ENCODE assay signal across 11 cellular contexts in genomic region chrX:154083134-154083517, GRCh38. TPM values are rescaled to one million over a fixed set of nuclear protein-coding genes. Genes with fewer than 3 reads are reported as not detected.
DNase-seq lines count a peak whose midpoint lies in the region; ATAC-seq and TF ChIP-seq lines count a peak whose summit lies in the region.
"Had no signal": no experiment of that assay in that cellular context is flagged by ENCODE, and none has a peak within 500 bp of the region (broad histone marks: within the 10 kb centered on the region; RNA-seq: fewer than 3 reads in every experiment).

No MANE protein-coding gene starts in this region.

- no peaks in the 10 kb centered on the region for H3K9me3 ChIP-seq in heart left ventricle
- H3K9me3 ChIP-seq in right atrium auricular region, result no peaks in the 10 kb centered on the region
- no peaks in the 10 kb centered on the region for H3K9me3 ChIP-seq in adrenal gland (replicated peaks in 1 of 3)

- BruUV-seq in MCF 10A (replicated peaks; lab: Mats Ljungman, UMichigan), result no TSS peak

- peaks cover 9% of the 10 kb centered on the region for H3K36me3 Mint-ChIP-seq in memory B cell
- H3K36me3 Mint-ChIP-seq in MCF 10A (ENCODE audit: insufficient read depth, unreplicated experiment), result peaks cover 46% of the 10 kb centered on the region

- H3K9me3 Mint-ChIP-seq in memory B cell (no peaks in the 10 kb centered on the region), MCF 10A (ENCODE audit: unreplicated experiment) (no peaks in the 10 kb centered on the region)

- H3K4me3 ChIP-seq in heart left ventricle, result no peak overlapping the region
- no peak overlapping the region for H3K4me3 ChIP-seq in right atrium auricular region
- H3K4me3 ChIP-seq in adrenal gland, result no peak overlapping the region

- intact Hi-C loops in heart left ventricle (cut with DNase I) (no loop called here), adrenal gland (cut with DNase I) (no loop called here), MCF 10A (cut with micrococcal nuclease) (no loop called here)

- 33 to 56% (median 49%) methylated on average over 5 of the region's 5 CpGs for WGBS in heart left ventricle, 4 donors
- 41 to 56% (median 52%) methylated on average over 5 of the region's 5 CpGs for WGBS in adrenal gland, 4 donors

- CTCF ChIA-PET in MCF 10A (lab: Yijun Ruan, JAX), result interaction anchor here (0.6 to 1.0 kb wide), 2 partner anchors 57 to 61 kb away, joined by 3 read pairs; no protein-coding TSS in a partner anchor

- H3K27me3 ChIP-seq in heart left ventricle (peaks cover 0 to 23% (median 0%) of the 10 kb centered on the region in 9 donors), right atrium auricular region (no peaks in the 10 kb centered on the region), adrenal gland (peaks cover 5% of the 10 kb centered on the region)

- H3K4me1 ChIP-seq in heart left ventricle (peaks cover 0 to 44% (median 23%) of the 10 kb centered on the region in 12 donors), right atrium auricular region (peaks cover 0 to 21% of the 10 kb centered on the region in 2 donors), adrenal gland (replicated peaks in 1 of 2) (peaks cover 19 to 48% of the 10 kb centered on the region in 2 donors)

- H3K4me3 Mint-ChIP-seq in memory B cell (no peak overlapping the region), MCF 10A (ENCODE audit: unreplicated experiment) (no peak overlapping the region)

- H3K27ac ChIP-seq in heart left ventricle, result peak overlapping the region in 8 of 12 donors; percentile 22 to 52 (median 42)
- H3K27ac ChIP-seq in right atrium auricular region, result peak overlapping the region in 1 of 2 donors; percentile 39
- peak overlapping the region in 4 of 5 donors; percentile 5 to 72 (median 68) for H3K27ac ChIP-seq in adrenal gland

- H3K4me1 Mint-ChIP-seq in memory B cell, result peaks cover 15% of the 10 kb centered on the region
- H3K4me1 Mint-ChIP-seq in MCF 10A (ENCODE audit: insufficient read depth, unreplicated experiment), result peaks cover 13% of the 10 kb centered on the region

- ATAC-seq in heart left ventricle (peak in 3 of 4 donors; percentile 47 to 85 (median 78)), memory B cell (ENCODE audit: low read depth) (no peak), GM21367 (IDR thresholded peaks at IDR 0.05; ENCODE audit: unreplicated experiment) (no peak)

- no peaks in the 10 kb centered on the region for H3K27me3 Mint-ChIP-seq in memory B cell
- no peaks in the 10 kb centered on the region for H3K27me3 Mint-ChIP-seq in MCF 10A (ENCODE audit: insufficient read depth, unreplicated experiment)

- TF ChIP-seq CTCF in heart left ventricle (IDR thresholded peaks at IDR 0.05) (no peak), right atrium auricular region (IDR thresholded peaks at IDR 0.05) (no peak), adrenal gland (IDR thresholded peaks at IDR 0.05) (no peak), MCF 10A (IDR thresholded peaks at IDR 0.05; ENCODE audit: unreplicated experiment) (no peak)

- H3K27ac Mint-ChIP-seq in memory B cell, result peak overlapping the region; percentile 80
- H3K27ac Mint-ChIP-seq in MCF 10A (ENCODE audit: low read depth, unreplicated experiment), result no peak overlapping the region

- H3K36me3 ChIP-seq in heart left ventricle (peaks cover 0 to 13% (median 0%) of the 10 kb centered on the region in 9 donors), right atrium auricular region (no peaks in the 10 kb centered on the region), adrenal gland (replicated peaks in 1 of 2) (no peaks in the 10 kb centered on the region)

- DNase-seq in heart left ventricle (no peak), right atrium auricular region (ENCODE audit: low spot score) (no peak), adrenal gland (no peak), memory B cell (ENCODE audit: low spot score in 2 of 2) (no peak), NCI-H2107 treated with DMSO at 0.1 percent for 48 hours (lab: John Stamatoyannopoulos, UW; ENCODE audit: unreplicated experiment) (no peak), MCF 10A (ENCODE audit: unreplicated experiment) (no peak), DMS53 treated with DMSO at 0.1 percent for 48 hours (lab: John Stamatoyannopoulos, UW; ENCODE audit: unreplicated experiment) (no peak)
- DNase-seq: activated gamma-delta T cell treated with Interleukin-2 at 50 U/mL for 16 hours; NCI-H1105 treated with DMSO at 0.1 percent for 48 hours; NK-92 treated with Interleukin-12 subunit alpha and Interleukin-12 subunit beta, amount 100 ng/mL, for 24 hours had no signal

- POLR2A ChIA-PET in MCF 10A (lab: Yijun Ruan, JAX), result interaction anchor here (0.8 kb wide), 2 partner anchors 10 to 12 kb away, joined by 3 read pairs; no protein-coding TSS in a partner anchor

- TF ChIP-seq POLR2A in heart left ventricle (IDR thresholded peaks at IDR 0.05) (no peak), adrenal gland (IDR thresholded peaks at IDR 0.05) (no peak)

RNA-seq across cellular contexts. Expression of gene MECP2, which starts 14.4 kb away (rescaled TPM):
- total RNA-seq in heart left ventricle, result 10 to 100 TPM; 24.6 to 83.3 (median 37.1) TPM
- polyA plus RNA-seq in heart left ventricle, result 10 to 100 TPM; 22.7 to 28.6 TPM
- 10 to 100 TPM; 52.7 to 69.1 TPM for total RNA-seq in right atrium auricular region
- 10 to 100 TPM; 35.0 to 67.7 (median 60.3) TPM for total RNA-seq in adrenal gland
- polyA plus RNA-seq in adrenal gland, result 10 to 100 TPM; 23.3 to 28.6 (median 24.5) TPM
- 46.9 and 47.2 TPM in 2 replicates for total RNA-seq in MCF 10A (2022)

Comparison
In these comparisons a context has a peak if more than half of its experiments do, and no peak if none do; other contexts are left out.
1. ATAC-seq: peak in heart left ventricle (3 of 4); none in memory B cell (single experiment) and GM21367 (single experiment).